9 cellular contexts compared by ENCODE assay signal in the genomic region with DNA sequence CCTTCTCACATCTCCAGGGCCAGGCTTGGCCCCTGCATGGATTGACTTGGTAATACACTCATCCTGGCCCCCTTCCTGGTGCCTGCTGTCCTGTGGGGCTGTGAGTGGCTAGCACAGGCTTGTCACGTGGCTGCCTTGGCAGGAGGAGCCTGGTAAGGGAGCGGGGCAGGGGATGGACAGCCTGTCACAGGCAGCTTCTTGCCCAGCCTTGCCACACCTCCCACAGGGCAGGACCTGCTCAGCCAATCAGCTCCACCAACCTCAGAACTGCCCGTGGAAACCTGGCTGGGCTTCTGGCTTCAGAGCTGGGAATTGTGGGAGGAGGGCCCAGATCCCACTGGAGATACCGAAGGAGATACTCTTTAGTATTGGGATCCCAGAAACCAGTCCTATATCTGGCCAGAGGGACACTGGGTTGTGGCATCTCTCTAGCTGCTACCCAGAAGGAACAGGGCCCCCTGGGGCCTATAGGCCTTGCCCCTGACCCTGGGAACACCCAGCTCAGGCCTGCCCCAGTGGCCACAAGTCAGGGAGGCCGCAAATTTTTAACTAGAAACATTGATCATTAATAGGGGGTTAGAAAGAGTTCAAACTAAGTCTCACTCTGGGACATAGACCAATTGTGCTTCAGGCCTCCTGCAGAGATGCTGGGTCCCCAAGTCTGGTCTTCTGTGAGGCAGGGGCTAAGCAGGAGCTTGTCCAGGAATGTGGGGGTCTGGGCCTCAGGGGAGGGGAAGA. TPM values are rescaled to one million over a fixed set of nuclear protein-coding genes. Genes with fewer than 3 reads are reported as not detected.
DNase-seq lines count a peak whose midpoint lies in the region; ATAC-seq and TF ChIP-seq lines count a peak whose summit lies in the region.
"Had no signal": no experiment of that assay in that cellular context is flagged by ENCODE, and none has a peak within 500 bp of the region (broad histone marks: within the 10 kb centered on the region; RNA-seq: fewer than 3 reads in every experiment).

A gene (plus strand): TSS at position 330 of the 738 bp plus-strand sequence. CDS start 315 bp downstream, at position 645.

- no peaks in the 10 kb centered on the region for H3K4me1 ChIP-seq in naive thymus-derived CD4-positive, alpha-beta T cell (ENCODE audit: control insufficient read depth in 2 of 2, insufficient read depth in 2 of 2, low read length in 2 of 2)

- no peaks in the 10 kb centered on the region for H3K36me3 ChIP-seq in naive thymus-derived CD4-positive, alpha-beta T cell (ENCODE audit: control insufficient read depth in 2 of 3, insufficient read depth in 3 of 3, low read length in 3 of 3)

- H3K27me3 Mint-ChIP-seq in HFFc6 (ENCODE audit: insufficient read depth) (no peaks in the 10 kb centered on the region; the same call in none of the 2 replicates), progenitor cell of endocrine pancreas (no peaks in the 10 kb centered on the region)
- peaks cover 0 to 6% (median 0%) of the 10 kb centered on the region in 5 donors for H3K27me3 Mint-ChIP-seq in naive thymus-derived CD4-positive, alpha-beta T cell

- no peak for TF ChIP-seq CTCF in HFFc6 (IDR thresholded peaks at IDR 0.05)
- TF ChIP-seq CTCF in progenitor cell of endocrine pancreas (IDR thresholded peaks at IDR 0.05; ENCODE audit: unreplicated experiment), result no peak

- H3K36me3 Mint-ChIP-seq in HFFc6 (ENCODE audit: low read depth) (no peaks in the 10 kb centered on the region), progenitor cell of endocrine pancreas (ENCODE audit: insufficient read depth) (no peaks in the 10 kb centered on the region)
- no peaks in the 10 kb centered on the region for H3K36me3 Mint-ChIP-seq in naive thymus-derived CD4-positive, alpha-beta T cell

- DNase-seq in AG08395 (ENCODE audit: low spot score) (peak; percentile 74), HFFc6 (peak; percentile 62), globus pallidus (ENCODE audit: low spot score) (peak; percentile 96), progenitor cell of endocrine pancreas (ENCODE audit: low spot score, unreplicated experiment) (no peak)
- no peak for DNase-seq in naive thymus-derived CD4-positive, alpha-beta T cell

- intact Hi-C loops in naive thymus-derived CD4-positive, alpha-beta T cell (cut with micrococcal nuclease), result no loop called here

- H3K9me3 ChIP-seq in naive thymus-derived CD4-positive, alpha-beta T cell (ENCODE audit: control insufficient read depth in 2 of 3, low read length in 3 of 3), result no peaks in the 10 kb centered on the region

- CTCF ChIA-PET in naive thymus-derived CD4-positive, alpha-beta T cell (lab: Charles Lee), result interaction anchor here (0.5 to 1.9 kb wide), 2 partner anchors 12 to 173 kb away, joined by 3 to 5 read pairs; a partner anchor contains a TSS

- H3K27ac ChIP-seq in naive thymus-derived CD4-positive, alpha-beta T cell (ENCODE audit: low read depth, low read length), result no peak within 1 kb of the TSS

- no peak within 1 kb of the TSS for H3K4me3 ChIP-seq in naive thymus-derived CD4-positive, alpha-beta T cell (ENCODE audit: low read length)

- POLR2A ChIA-PET in naive thymus-derived CD4-positive, alpha-beta T cell (lab: Charles Lee), result no interaction called here

- no peak within 1 kb of the TSS for H3K27ac Mint-ChIP-seq in HFFc6
- H3K27ac Mint-ChIP-seq in progenitor cell of endocrine pancreas, result peak within 1 kb of the TSS; percentile 91
- H3K27ac Mint-ChIP-seq in naive thymus-derived CD4-positive, alpha-beta T cell, result no peak within 1 kb of the TSS

- no peaks in the 10 kb centered on the region for H3K9me3 Mint-ChIP-seq in HFFc6
- H3K9me3 Mint-ChIP-seq in progenitor cell of endocrine pancreas (ENCODE audit: low read depth), result no peaks in the 10 kb centered on the region
- no peaks in the 10 kb centered on the region for H3K9me3 Mint-ChIP-seq in naive thymus-derived CD4-positive, alpha-beta T cell

- H3K27me3 ChIP-seq in naive thymus-derived CD4-positive, alpha-beta T cell (ENCODE audit: control insufficient read depth in 2 of 2, insufficient read depth in 2 of 2, low read length in 2 of 2), result no peaks in the 10 kb centered on the region

- peak; percentile 100 for ATAC-seq in SK-N-SH treated with all-trans-retinoic acid at 6 μM for 48 hours
- no peak for ATAC-seq in naive thymus-derived CD4-positive, alpha-beta T cell
- no peak for ATAC-seq in GM18520 (IDR thresholded peaks at IDR 0.05; ENCODE audit: unreplicated experiment)
- no peak for ATAC-seq in GM19328 (IDR thresholded peaks at IDR 0.05; ENCODE audit: unreplicated experiment)

- peaks cover 13% of the 10 kb centered on the region for H3K4me1 Mint-ChIP-seq in HFFc6 (ENCODE audit: low read depth)
- H3K4me1 Mint-ChIP-seq in progenitor cell of endocrine pancreas (ENCODE audit: low read depth), result peaks cover 26% of the 10 kb centered on the region
- peaks cover 0 to 3% (median 0%) of the 10 kb centered on the region in 7 donors for H3K4me1 Mint-ChIP-seq in naive thymus-derived CD4-positive, alpha-beta T cell

- H3K4me3 Mint-ChIP-seq in HFFc6 (no peak within 1 kb of the TSS), progenitor cell of endocrine pancreas (ENCODE audit: low read depth) (peak within 1 kb of the TSS; percentile 61)
- H3K4me3 Mint-ChIP-seq in naive thymus-derived CD4-positive, alpha-beta T cell, result no peak within 1 kb of the TSS

TF ChIP-seq in SK-N-SH treated with all-trans-retinoic acid at 6 μM for 48 hours, 23 proteins besides CTCF, POLR2A, EP300 and RAD21 (continues in another document):
- TF ChIP-seq ZC3H10 (CRISPR knock-in tag; IDR thresholded peaks at IDR 0.05), result no peak
- TF ChIP-seq, protein P1, sequence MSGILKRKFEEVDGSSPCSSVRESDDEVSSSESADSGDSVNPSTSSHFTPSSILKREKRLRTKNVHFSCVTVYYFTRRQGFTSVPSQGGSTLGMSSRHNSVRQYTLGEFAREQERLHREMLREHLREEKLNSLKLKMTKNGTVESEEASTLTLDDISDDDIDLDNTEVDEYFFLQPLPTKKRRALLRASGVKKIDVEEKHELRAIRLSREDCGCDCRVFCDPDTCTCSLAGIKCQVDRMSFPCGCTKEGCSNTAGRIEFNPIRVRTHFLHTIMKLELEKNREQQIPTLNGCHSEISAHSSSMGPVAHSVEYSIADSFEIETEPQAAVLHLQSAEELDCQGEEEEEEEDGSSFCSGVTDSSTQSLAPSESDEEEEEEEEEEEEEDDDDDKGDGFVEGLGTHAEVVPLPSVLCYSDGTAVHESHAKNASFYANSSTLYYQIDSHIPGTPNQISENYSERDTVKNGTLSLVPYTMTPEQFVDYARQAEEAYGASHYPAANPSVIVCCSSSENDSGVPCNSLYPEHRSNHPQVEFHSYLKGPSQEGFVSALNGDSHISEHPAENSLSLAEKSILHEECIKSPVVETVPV (CRISPR knock-in tag; IDR thresholded peaks at IDR 0.05), result no peak
- TF ChIP-seq, protein P2, sequence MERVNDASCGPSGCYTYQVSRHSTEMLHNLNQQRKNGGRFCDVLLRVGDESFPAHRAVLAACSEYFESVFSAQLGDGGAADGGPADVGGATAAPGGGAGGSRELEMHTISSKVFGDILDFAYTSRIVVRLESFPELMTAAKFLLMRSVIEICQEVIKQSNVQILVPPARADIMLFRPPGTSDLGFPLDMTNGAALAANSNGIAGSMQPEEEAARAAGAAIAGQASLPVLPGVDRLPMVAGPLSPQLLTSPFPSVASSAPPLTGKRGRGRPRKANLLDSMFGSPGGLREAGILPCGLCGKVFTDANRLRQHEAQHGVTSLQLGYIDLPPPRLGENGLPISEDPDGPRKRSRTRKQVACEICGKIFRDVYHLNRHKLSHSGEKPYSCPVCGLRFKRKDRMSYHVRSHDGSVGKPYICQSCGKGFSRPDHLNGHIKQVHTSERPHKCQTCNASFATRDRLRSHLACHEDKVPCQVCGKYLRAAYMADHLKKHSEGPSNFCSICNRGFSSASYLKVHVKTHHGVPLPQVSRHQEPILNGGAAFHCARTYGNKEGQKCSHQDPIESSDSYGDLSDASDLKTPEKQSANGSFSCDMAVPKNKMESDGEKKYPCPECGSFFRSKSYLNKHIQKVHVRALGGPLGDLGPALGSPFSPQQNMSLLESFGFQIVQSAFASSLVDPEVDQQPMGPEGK (CRISPR knock-in tag; IDR thresholded peaks at IDR 0.05; ENCODE audit: borderline replicate concordance), result no peak
- TF ChIP-seq RARB (CRISPR knock-in tag; IDR thresholded peaks at IDR 0.05), result no peak
- TF ChIP-seq, protein P3, sequence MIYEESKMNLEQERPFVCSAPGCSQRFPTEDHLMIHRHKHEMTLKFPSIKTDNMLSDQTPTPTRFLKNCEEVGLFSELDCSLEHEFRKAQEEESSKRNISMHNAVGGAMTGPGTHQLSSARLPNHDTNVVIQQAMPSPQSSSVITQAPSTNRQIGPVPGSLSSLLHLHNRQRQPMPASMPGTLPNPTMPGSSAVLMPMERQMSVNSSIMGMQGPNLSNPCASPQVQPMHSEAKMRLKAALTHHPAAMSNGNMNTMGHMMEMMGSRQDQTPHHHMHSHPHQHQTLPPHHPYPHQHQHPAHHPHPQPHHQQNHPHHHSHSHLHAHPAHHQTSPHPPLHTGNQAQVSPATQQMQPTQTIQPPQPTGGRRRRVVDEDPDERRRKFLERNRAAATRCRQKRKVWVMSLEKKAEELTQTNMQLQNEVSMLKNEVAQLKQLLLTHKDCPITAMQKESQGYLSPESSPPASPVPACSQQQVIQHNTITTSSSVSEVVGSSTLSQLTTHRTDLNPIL (CRISPR knock-in tag; IDR thresholded peaks at IDR 0.05; ENCODE audit: low read depth), result no peak
- no peak for TF ChIP-seq ESRRG (CRISPR knock-in tag; IDR thresholded peaks at IDR 0.05)
- no peak for TF ChIP-seq TOX (CRISPR knock-in tag; IDR thresholded peaks at IDR 0.05; ENCODE audit: borderline replicate concordance)
- TF ChIP-seq OSR1 (CRISPR knock-in tag; IDR thresholded peaks at IDR 0.05), result no peak
- no peak for TF ChIP-seq ZNF565 (CRISPR knock-in tag; conservative IDR thresholded peaks at IDR 0.05; ENCODE audit: low read depth)
- no peak for TF ChIP-seq PPARA (CRISPR knock-in tag; IDR thresholded peaks at IDR 0.05; ENCODE audit: borderline replicate concordance)
- no peak for TF ChIP-seq ZNF70 (CRISPR knock-in tag; IDR thresholded peaks at IDR 0.05)

RNA-seq across cellular contexts. Expression of the gene that starts here (rescaled TPM):
- total RNA-seq in HFFc6 (2021; fragmentation: NEBNext Ultra II Directional; extraction: Animal tissue kit (Norgen Biotek cat#: 25700)), result under 1 TPM; 0.26 to 0.66 (median 0.46) TPM
- total RNA-seq in progenitor cell of endocrine pancreas, result 10.5 and 11.9 TPM in 2 replicates
- total RNA-seq in naive thymus-derived CD4-positive, alpha-beta T cell, result not detected
- polyA plus RNA-seq in naive thymus-derived CD4-positive, alpha-beta T cell, result not detected
- total RNA-seq: activated CD8-positive, alpha-beta memory T cell treated with anti-CD3 and anti-CD28 coated beads for 36 hours had no signal

Comparison
In these comparisons a context has a peak if more than half of its experiments do, and no peak if none do; other contexts are left out.
1. Peak in DNase-seq in HFFc6; RNA of the gene not detected or under 1 TPM.
2. DNase-seq: peak in AG08395 (single experiment) and globus pallidus (single experiment); none in progenitor cell of endocrine pancreas (single experiment) and naive thymus-derived CD4-positive, alpha-beta T cell (0 of 9).